Comparison of ENCODE assay signal across 24 cellular contexts in the genomic region with DNA sequence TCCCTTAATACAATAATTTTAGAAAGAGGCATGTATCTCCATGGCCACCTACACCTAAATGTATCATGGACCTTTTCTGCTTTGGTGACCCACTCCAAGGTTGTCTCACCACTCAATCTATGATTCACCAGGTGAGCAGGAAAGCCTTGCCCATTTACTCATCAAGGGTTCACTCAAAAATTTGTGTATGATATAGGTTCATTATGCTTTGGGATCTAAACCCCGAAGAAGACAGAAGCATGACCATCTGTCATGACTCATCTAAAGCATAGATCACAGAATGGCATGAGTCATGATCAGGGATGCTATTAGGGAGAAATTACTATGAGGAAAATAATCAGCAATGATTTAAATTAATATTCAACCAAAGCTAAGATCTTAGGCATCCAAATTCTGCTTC. TPM values are rescaled to one million over a fixed set of nuclear protein-coding genes. Genes with fewer than 3 reads are reported as not detected.
DNase-seq lines count a peak whose midpoint lies in the region; ATAC-seq lines count a peak whose summit lies in the region.
"Had no signal": no experiment of that assay in that cellular context is flagged by ENCODE, and none has a peak within 500 bp of the region (broad histone marks: within the 10 kb centered on the region; RNA-seq: fewer than 3 reads in every experiment).

No MANE protein-coding gene starts in this region.

- intact Hi-C loops in activated CD4-positive, alpha-beta T cell treated with anti-CD3 and anti-CD28 coated beads, Interleukin-2, amount 10 ng/mL, durations not matched to agents 24 days and 14 days (cut with micrococcal nuclease): loop anchor here (1.0 kb wide), 4 partner anchors 28 to 151 kb away; a partner anchor contains a TSS
- intact Hi-C loops in CD4-positive, alpha-beta memory T cell (cut with micrococcal nuclease): no loop called here

- peaks cover 30% of the 10 kb centered on the region for H3K36me3 Mint-ChIP-seq in activated CD4-positive, alpha-beta T cell treated with anti-CD3 and anti-CD28 coated beads, Interleukin-2, amount 10 ng/mL, durations not matched to agents 24 days and 14 days (ENCODE audit: low read depth)
- no peaks in the 10 kb centered on the region for H3K36me3 Mint-ChIP-seq in activated naive CD8-positive, alpha-beta T cell
- H3K36me3 Mint-ChIP-seq in CD4-positive, alpha-beta memory T cell: peaks cover 68 to 71% of the 10 kb centered on the region in 2 donors

- no peak overlapping the region for H3K4me3 Mint-ChIP-seq in activated CD4-positive, alpha-beta T cell treated with anti-CD3 and anti-CD28 coated beads, Interleukin-2, amount 10 ng/mL, durations not matched to agents 24 days and 14 days
- no peak overlapping the region for H3K4me3 Mint-ChIP-seq in activated naive CD8-positive, alpha-beta T cell
- H3K4me3 Mint-ChIP-seq in CD4-positive, alpha-beta memory T cell: no peak overlapping the region
- H3K4me3 Mint-ChIP-seq: activated B cell treated with CpG ODN at 0.5 μM for 24 hours; dendritic cell treated with granulocyte-macrophage colony-stimulating factor and Interleukin-4, amounts not matched to agents 40 ng/mL and 50 ng/mL, for 4 days had no signal

- POLR2A ChIA-PET in CD4-positive, alpha-beta memory T cell (lab: Charles Lee; ENCODE audit: partially characterized antibody): no interaction called here

- no peaks in the 10 kb centered on the region for H3K27me3 Mint-ChIP-seq in activated CD4-positive, alpha-beta T cell treated with anti-CD3 and anti-CD28 coated beads, Interleukin-2, amount 10 ng/mL, durations not matched to agents 24 days and 14 days
- H3K27me3 Mint-ChIP-seq in activated naive CD8-positive, alpha-beta T cell: no peaks in the 10 kb centered on the region
- no peaks in the 10 kb centered on the region for H3K27me3 Mint-ChIP-seq in CD4-positive, alpha-beta memory T cell
- H3K27me3 Mint-ChIP-seq: activated B cell treated with CpG ODN at 0.5 μM for 24 hours had no signal

- no peaks in the 10 kb centered on the region for H3K36me3 ChIP-seq in CD4-positive, alpha-beta memory T cell (ENCODE audit: insufficient read depth, low read length)
- H3K36me3 ChIP-seq: Peyer's patch, vagina had no signal

- H3K9me3 Mint-ChIP-seq in activated CD4-positive, alpha-beta T cell treated with anti-CD3 and anti-CD28 coated beads, Interleukin-2, amount 10 ng/mL, durations not matched to agents 24 days and 14 days: peaks cover 19% of the 10 kb centered on the region
- peaks cover 3% of the 10 kb centered on the region for H3K9me3 Mint-ChIP-seq in activated naive CD8-positive, alpha-beta T cell (ENCODE audit: low read depth)
- peaks cover 0 to 41% (median 31%) of the 10 kb centered on the region in 8 donors for H3K9me3 Mint-ChIP-seq in CD4-positive, alpha-beta memory T cell
- H3K9me3 Mint-ChIP-seq: dendritic cell treated with granulocyte-macrophage colony-stimulating factor and Interleukin-4, amounts not matched to agents 40 ng/mL and 50 ng/mL, for 4 days had no signal

- peak overlapping the region; percentile 84 for H3K27ac Mint-ChIP-seq in activated CD4-positive, alpha-beta T cell treated with anti-CD3 and anti-CD28 coated beads, Interleukin-2, amount 10 ng/mL, durations not matched to agents 24 days and 14 days
- peak overlapping the region; percentile 90 for H3K27ac Mint-ChIP-seq in activated naive CD8-positive, alpha-beta T cell
- H3K27ac Mint-ChIP-seq in CD4-positive, alpha-beta memory T cell: peak overlapping the region in 3 of 7 donors; percentile 25 to 69 (median 58)
- H3K27ac Mint-ChIP-seq: activated B cell treated with CpG ODN at 0.5 μM for 24 hours; dendritic cell treated with granulocyte-macrophage colony-stimulating factor and Interleukin-4, amounts not matched to agents 40 ng/mL and 50 ng/mL, for 4 days had no signal

- H3K9me3 ChIP-seq in CD4-positive, alpha-beta memory T cell (ENCODE audit: control insufficient read depth in 1 of 2, low read length in 2 of 2): peaks cover 0 to 4% of the 10 kb centered on the region in 2 donors
- H3K9me3 ChIP-seq: Peyer's patch, vagina had no signal

- CTCF ChIA-PET in CD4-positive, alpha-beta memory T cell (lab: Charles Lee; ENCODE audit: partially characterized antibody): interaction anchor here (1.2 to 1.5 kb wide), 2 partner anchors 9 to 161 kb away, joined by 3 read pairs; no protein-coding TSS in a partner anchor

- no peak for ATAC-seq in GM18867 (IDR thresholded peaks at IDR 0.05; ENCODE audit: unreplicated experiment)

- DNase-seq in activated CD4-positive, alpha-beta T cell treated with anti-CD3 and anti-CD28 coated beads, Interleukin-2, amount 10 ng/mL, durations not matched to agents 24 days and 14 days: no peak
- DNase-seq in activated CD4-positive, alpha-beta T cell treated with anti-CD3 and anti-CD28 coated beads, Interleukin-2, amount 50 U/mL, for 4 hours: no peak
- DNase-seq in DMS53 (lab: John Stamatoyannopoulos, UW): peak; percentile 65
- DNase-seq in kidney tubule cell (ENCODE audit: low spot score): peak; percentile 1
- DNase-seq in CD4-positive, alpha-beta memory T cell: no peak
- DNase-seq in midbrain (lab: John Stamatoyannopoulos, UW): no peak
- DNase-seq: ACHN; activated B cell treated with CpG ODN at 0.5 μM for 24 hours; C1 segment of cervical spinal cord; NCI-H1105 treated with DMSO at 0.1 percent for 48 hours; NCI-H2081; NCI-H510A; NK-92 treated with Interleukin-12 subunit alpha and Interleukin-12 subunit beta, amount 100 ng/mL, for 24 hours; Peyer's patch; T1000 had no signal

- no peaks in the 10 kb centered on the region for H3K27me3 ChIP-seq in CD4-positive, alpha-beta memory T cell (ENCODE audit: insufficient read depth, low read length)
- H3K27me3 ChIP-seq: hepatocyte, Peyer's patch, vagina had no signal

- H3K4me1 ChIP-seq in CD4-positive, alpha-beta memory T cell (ENCODE audit: insufficient read depth, low read length): no peaks in the 10 kb centered on the region
- H3K4me1 ChIP-seq: Peyer's patch, vagina had no signal

- no peak overlapping the region for H3K4me3 ChIP-seq in CD4-positive, alpha-beta memory T cell (ENCODE audit: low read length in 2 of 2)
- H3K4me3 ChIP-seq: hepatocyte, Peyer's patch, SK-N-MC, vagina had no signal

- H3K27ac ChIP-seq in CD4-positive, alpha-beta memory T cell (ENCODE audit: low read depth, low read length): no peak overlapping the region
- H3K27ac ChIP-seq: hepatocyte, Peyer's patch, SK-N-MC, vagina had no signal

- peaks cover 15% of the 10 kb centered on the region for H3K4me1 Mint-ChIP-seq in activated CD4-positive, alpha-beta T cell treated with anti-CD3 and anti-CD28 coated beads, Interleukin-2, amount 10 ng/mL, durations not matched to agents 24 days and 14 days
- H3K4me1 Mint-ChIP-seq in activated naive CD8-positive, alpha-beta T cell (ENCODE audit: low read depth): peaks cover 17% of the 10 kb centered on the region
- peaks cover 13 to 24% (median 21%) of the 10 kb centered on the region in 4 donors for H3K4me1 Mint-ChIP-seq in CD4-positive, alpha-beta memory T cell
- H3K4me1 Mint-ChIP-seq: activated B cell treated with CpG ODN at 0.5 μM for 24 hours had no signal

RNA-seq across cellular contexts. Expression of a gene that starts 38.5 kb away (rescaled TPM):
- 10.4 and 11.3 TPM in 2 replicates for total RNA-seq in activated CD4-positive, alpha-beta T cell treated with anti-CD3 and anti-CD28 coated beads, Interleukin-2, amount 10 ng/mL, durations not matched to agents 24 days and 14 days
- total RNA-seq in CD4-positive, alpha-beta memory T cell: 10 to 100 TPM; 83.6 to 93.8 TPM
- polyA plus RNA-seq in CD4-positive, alpha-beta memory T cell: 10 to 100 TPM; 41.9 to 58.0 TPM
- total RNA-seq: fibroblast of villous mesenchyme, hepatocyte, lung microvascular endothelial cell, renal cortical epithelial cell had no signal
- polyA plus RNA-seq: hepatocyte had no signal

RNA-seq across cellular contexts. Expression of a gene that starts 39.9 kb away (rescaled TPM):
- total RNA-seq in activated CD4-positive, alpha-beta T cell treated with anti-CD3 and anti-CD28 coated beads, Interleukin-2, amount 10 ng/mL, durations not matched to agents 24 days and 14 days: 217 and 223 TPM in 2 replicates
- 100 to 1,000 TPM; 160 to 162 TPM for total RNA-seq in CD4-positive, alpha-beta memory T cell
- 100 to 1,000 TPM in 1 of 2 donors, 10 to 100 TPM in 1; 53.2 to 131 TPM for polyA plus RNA-seq in CD4-positive, alpha-beta memory T cell

Comparison
In these comparisons a context has a peak if more than half of its experiments do, and no peak if none do; other contexts are left out.
1. DNase-seq: peak in DMS53 (single experiment) and kidney tubule cell (single experiment); none in activated CD4-positive, alpha-beta T cell treated with anti-CD3 and anti-CD28 coated beads, Interleukin-2, amount 10 ng/mL, durations not matched to agents 24 days and 14 days (single experiment), activated CD4-positive, alpha-beta T cell treated with anti-CD3 and anti-CD28 coated beads, Interleukin-2, amount 50 U/mL, for 4 hours (0 of 2), CD4-positive, alpha-beta memory T cell (0 of 5) and midbrain (single experiment).